1 cellular context compared by ENCODE assay signal in genomic region chr7:2405201-2405600, GRCh38.
TF ChIP-seq lines count a peak whose summit lies in the region.

No MANE protein-coding gene starts in this region.

TF ChIP-seq in K562, 482 proteins besides CTCF, POLR2A, EP300 and RAD21 (continued from another document):
- TF ChIP-seq SFPQ (IDR thresholded peaks at IDR 0.05; ENCODE audit: low read depth, low read length) (no peak), ARID4B (CRISPR knock-in tag; IDR thresholded peaks at IDR 0.05) (0 out of 2 replicates have a peak, but pooled peaks have one; percentile 18), TEAD2 (tag; IDR thresholded peaks at IDR 0.05) (no peak), CHD7 (IDR thresholded peaks at IDR 0.05; ENCODE audit: low read depth, low read length) (no peak)
